8 cellular contexts compared by ENCODE assay signal in the genomic region with DNA sequence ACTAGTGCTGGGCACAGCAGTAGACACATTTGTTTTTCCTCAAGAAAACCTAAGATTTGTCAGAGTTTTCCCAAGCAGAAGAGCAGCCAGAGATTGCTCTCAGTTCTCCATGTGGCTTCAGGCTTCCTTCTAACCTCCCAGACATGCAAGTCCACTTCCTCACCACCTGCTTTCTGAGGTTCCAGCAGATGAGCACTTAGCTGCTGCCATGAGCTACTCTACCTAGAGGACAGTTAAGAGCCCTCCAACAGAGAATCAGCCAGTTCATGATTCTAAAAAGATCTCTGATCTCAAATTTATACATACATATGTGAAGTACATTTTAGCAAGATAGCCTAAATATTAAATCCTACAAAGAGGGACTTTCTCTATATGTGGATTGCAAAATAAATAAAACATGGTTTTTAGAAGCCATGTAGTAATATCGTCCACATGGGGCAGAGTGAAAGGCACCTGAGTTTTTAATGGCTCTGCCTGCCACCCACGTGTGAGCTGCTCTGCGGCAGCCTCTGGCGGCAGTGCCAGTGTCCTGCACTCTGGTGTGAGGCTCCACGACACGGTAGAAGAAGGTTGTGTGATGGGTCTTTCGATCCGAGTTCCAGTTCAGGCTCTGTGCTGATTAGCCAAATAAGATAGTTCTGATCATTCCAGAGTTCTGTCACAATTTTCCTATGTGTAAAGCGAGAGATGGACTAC. TPM values are rescaled to one million over a fixed set of nuclear protein-coding genes. Genes with fewer than 3 reads are reported as not detected.
DNase-seq lines count a peak whose midpoint lies in the region; ATAC-seq and TF ChIP-seq lines count a peak whose summit lies in the region.

No MANE protein-coding gene starts in this region.

- in situ Hi-C loops in Caki2 (cut with HindIII; ENCODE audit: low pct_unique_long_range_greater_than_20kb, low sequenced_read_pairs), result no loop called here

- H3K27ac ChIP-seq in ascending aorta, result peak overlapping the region in 1 of 2 donors; percentile 17

- no peak overlapping the region for H3K4me3 ChIP-seq in ascending aorta

- H3K36me3 ChIP-seq in ascending aorta, result peaks cover 3 to 13% of the 10 kb centered on the region in 2 donors

- intact Hi-C loops in ascending aorta (cut with DNase I), result no loop called here

- H3K4me1 ChIP-seq in ascending aorta, result no peaks in the 10 kb centered on the region

- DNase-seq in Caki2 (ENCODE audit: low read depth), result peak; percentile 25
- DNase-seq in SW480 (ENCODE audit: low spot score), result peak; percentile 77
- peak in 1 of 2 donors; percentile 68 for DNase-seq in ascending aorta (ENCODE audit: low spot score in 2 of 2)
- DNase-seq in kidney tubule cell (ENCODE audit: low spot score), result peak; percentile 61
- peak; percentile 23 to 33 for DNase-seq in stimulated activated CD8-positive, alpha-beta memory T cell treated with anti-CD3 and anti-CD28 coated beads, Interleukin-2, amount 100 ng/mL, for 1 hour (ENCODE audit: low read depth in 2 of 2)
- DNase-seq in NCI-H1105 treated with DMSO at 0.1 percent for 48 hours (lab: John Stamatoyannopoulos, UW), result no peak

- no peaks in the 10 kb centered on the region for H3K27me3 ChIP-seq in ascending aorta

- ATAC-seq in GM19468 (IDR thresholded peaks at IDR 0.05; ENCODE audit: extremely low read depth, unreplicated experiment) (peak; percentile 92), HG03571 (IDR thresholded peaks at IDR 0.05; ENCODE audit: unreplicated experiment) (peak; percentile 98)

- peak; percentile 21 to 50 (median 49) for TF ChIP-seq CTCF in ascending aorta (IDR thresholded peaks at IDR 0.05)

- no peaks in the 10 kb centered on the region for H3K9me3 ChIP-seq in ascending aorta

RNA-seq across cellular contexts. Expression of gene CYP4V2, which starts 10.3 kb away (rescaled TPM):
- total RNA-seq in Caki2 (2014; rRNA removed; shearing (Covaris generic); ENCODE audit: low replicate concordance), result 16.6 and 25.6 TPM in 2 replicates
- 14.3 TPM for total RNA-seq in ascending aorta

RNA-seq across cellular contexts. Expression of gene KLKB1, which starts 25.6 kb away (rescaled TPM):
- not detected in 2 replicates for total RNA-seq in Caki2 (2014; rRNA removed; shearing (Covaris generic); ENCODE audit: low replicate concordance)
- total RNA-seq in ascending aorta, result not detected
